ENCODE assay signal across 8 cellular contexts in the genomic region with DNA sequence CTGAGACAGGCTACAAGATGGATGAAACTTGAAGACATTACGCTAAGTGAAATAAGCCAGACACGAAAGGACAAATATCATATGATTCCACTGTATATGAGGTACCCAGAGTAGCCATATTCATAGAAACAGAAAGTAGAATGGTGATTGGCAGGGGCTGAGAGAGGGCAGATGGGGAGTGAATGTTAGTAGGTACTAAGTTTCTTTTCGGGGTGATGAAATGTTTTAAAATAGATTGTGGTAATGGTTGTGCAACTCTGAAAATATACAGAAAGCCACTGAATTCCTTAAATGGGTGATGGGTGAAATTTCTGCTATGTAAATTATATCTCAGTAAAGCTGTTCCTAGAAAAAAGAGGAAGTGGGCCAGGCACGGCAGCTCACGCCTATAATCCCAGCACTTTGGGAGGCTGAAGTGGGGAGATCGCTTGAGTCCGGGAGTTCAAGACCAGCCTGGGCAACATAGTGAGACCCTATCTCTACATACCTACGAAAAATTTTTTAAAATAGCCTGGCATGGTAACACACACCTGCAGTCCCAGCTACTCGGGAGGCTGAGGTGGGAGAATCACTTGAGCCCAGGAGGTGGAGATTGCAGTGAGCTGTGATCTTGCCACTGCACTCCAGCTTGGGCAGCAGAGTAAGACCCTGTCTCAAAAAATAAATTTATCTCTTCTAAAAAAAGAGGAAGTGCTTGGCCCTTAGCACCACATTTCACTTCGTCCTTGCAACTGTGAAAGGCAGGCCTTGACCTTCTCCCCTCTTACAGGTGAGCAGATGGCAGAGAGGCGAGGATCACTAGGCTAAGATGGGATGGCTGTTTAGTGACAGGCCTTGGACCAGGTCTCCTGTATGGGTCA. TPM values are rescaled to one million over a fixed set of nuclear protein-coding genes. Genes with fewer than 3 reads are reported as not detected.
DNase-seq lines count a peak whose midpoint lies in the region; ATAC-seq and TF ChIP-seq lines count a peak whose summit lies in the region.

No MANE protein-coding gene starts in this region.

- no peaks in the 10 kb centered on the region for H3K27me3 ChIP-seq in fibroblast of lung (ENCODE audit: control insufficient read depth, insufficient read depth, low read length)
- no peaks in the 10 kb centered on the region for H3K27me3 ChIP-seq in prostate gland (replicated peaks; ENCODE audit: insufficient read depth)
- H3K27me3 ChIP-seq in HAP-1 (ENCODE audit: low read depth): no peaks in the 10 kb centered on the region

- intact Hi-C loops in prostate gland (cut with DNase I): loop anchor here (2.0 to 10.0 kb wide), 2 partner anchors 132 to 484 kb away; partner anchors contain the start of genes GATAD2B and HAX1

- peak; percentile 89 for DNase-seq in AG08396 (ENCODE audit: low spot score)
- DNase-seq in fibroblast of lung (ENCODE audit: low read depth in 2 of 2): peak; percentile 85 to 99
- DNase-seq in prostate gland (ENCODE audit: low spot score): no peak
- DNase-seq in HAP-1 (ENCODE audit: low spot score in 2 of 2): no peak
- DNase-seq in stimulated activated CD4-positive, alpha-beta T cell treated with anti-CD3 and anti-CD28 coated beads, Interleukin-4, amount 100 ng/mL, for 24 hours: no peak

- H3K9ac ChIP-seq in fibroblast of lung (ENCODE audit: insufficient read depth, low read length): peak overlapping the region; percentile 65

- peak; percentile 76 for ATAC-seq in GM18873 (IDR thresholded peaks at IDR 0.05; ENCODE audit: low FRiP score, unreplicated experiment)
- ATAC-seq in HG03066 (IDR thresholded peaks at IDR 0.05; ENCODE audit: low read depth, unreplicated experiment): peak; percentile 89
- ATAC-seq in SK-N-SH treated with all-trans-retinoic acid at 6 μM for 48 hours: 0 out of 3 replicates have a peak, but pooled peaks have one; percentile 15

- 80% methylated on average over 11 of the region's 11 CpGs for WGBS in prostate gland

- no peaks in the 10 kb centered on the region for H3K79me2 ChIP-seq in fibroblast of lung (ENCODE audit: control insufficient read depth, insufficient read depth, low read length)

- H3K4me3 ChIP-seq in fibroblast of lung (replicated peaks in 1 of 4; ENCODE audit: control extremely low read depth in 1 of 4, insufficient read depth in 1 of 4, low read depth in 3 of 4, low read length in 4 of 4): peak overlapping the region; percentile 24 to 56 (median 43)
- H3K4me3 ChIP-seq in prostate gland: no peak overlapping the region
- H3K4me3 ChIP-seq in HAP-1: no peak overlapping the region

- no peak for TF ChIP-seq POLR2A in prostate gland (IDR thresholded peaks at IDR 0.05)

- no peaks in the 10 kb centered on the region for H4K20me1 ChIP-seq in fibroblast of lung (ENCODE audit: control insufficient read depth, extremely low read depth, insufficient read depth, low read length)

- H3K9me3 ChIP-seq in fibroblast of lung (ENCODE audit: control insufficient read depth, insufficient read depth, low read depth, low read length): no peaks in the 10 kb centered on the region
- no peaks in the 10 kb centered on the region for H3K9me3 ChIP-seq in prostate gland
- H3K9me3 ChIP-seq in HAP-1: no peaks in the 10 kb centered on the region

- H3K4me1 ChIP-seq in fibroblast of lung (ENCODE audit: control insufficient read depth, extremely low read depth, insufficient read depth, low read length) (peaks cover 18% of the 10 kb centered on the region), prostate gland (replicated peaks) (no peaks in the 10 kb centered on the region), HAP-1 (no peaks in the 10 kb centered on the region; the same call in 1 of the 2 replicates)

- H2AFZ ChIP-seq in fibroblast of lung (ENCODE audit: low read length): peak overlapping the region; percentile 75

- no peak for TF ChIP-seq CTCF in fibroblast of lung (conservative IDR thresholded peaks at IDR 0.05 in 1 of 2, IDR thresholded peaks at IDR 0.05 in 1 of 2; ENCODE audit: low read depth in 1 of 2, low read length in 2 of 2)
- TF ChIP-seq CTCF in prostate gland (IDR thresholded peaks at IDR 0.05): no peak

- peak overlapping the region; percentile 66 for H3K4me2 ChIP-seq in fibroblast of lung (ENCODE audit: extremely low read depth, insufficient read depth, low read length)

- H3K36me3 ChIP-seq in fibroblast of lung (ENCODE audit: control insufficient read depth, insufficient read depth, low read length) (no peaks in the 10 kb centered on the region), prostate gland (no peaks in the 10 kb centered on the region), HAP-1 (replicated peaks) (no peaks in the 10 kb centered on the region)

- peak overlapping the region; percentile 98 for H3K27ac ChIP-seq in fibroblast of lung (ENCODE audit: insufficient read depth, low read length)
- H3K27ac ChIP-seq in prostate gland: peak overlapping the region; percentile 82

- in situ Hi-C loops in HAP-1 (cut with MboI; ENCODE audit: low sequenced_read_pairs): loop anchor here (25.0 kb wide), 1 partner anchor 196 kb away; the partner anchor contains the start of genes JTB, RAB13 and RPS27

TF ChIP-seq in SK-N-SH treated with all-trans-retinoic acid at 6 μM for 48 hours, 23 proteins besides CTCF, POLR2A, EP300 and RAD21:
- no peak for TF ChIP-seq PPARA (CRISPR knock-in tag; IDR thresholded peaks at IDR 0.05; ENCODE audit: borderline replicate concordance)
- TF ChIP-seq ZFP30 (CRISPR knock-in tag; IDR thresholded peaks at IDR 0.05): no peak
- TF ChIP-seq OSR1 (CRISPR knock-in tag; IDR thresholded peaks at IDR 0.05): no peak
- no peak for TF ChIP-seq ZC3H10 (CRISPR knock-in tag; IDR thresholded peaks at IDR 0.05)
- TF ChIP-seq ISL1 (CRISPR knock-in tag; IDR thresholded peaks at IDR 0.05): no peak
- TF ChIP-seq ZNF8 (CRISPR knock-in tag; IDR thresholded peaks at IDR 0.05): no peak
- no peak for TF ChIP-seq ZFP3 (CRISPR knock-in tag; IDR thresholded peaks at IDR 0.05)
- no peak for TF ChIP-seq ZNF565 (CRISPR knock-in tag; conservative IDR thresholded peaks at IDR 0.05; ENCODE audit: low read depth)
TF ChIP-seq in SK-N-SH treated with all-trans-retinoic acid at 6 μM for 48 hours: peak in this region for 0.

RNA-seq across cellular contexts. Expression of gene SLC27A3, which starts 16.0 kb away (rescaled TPM):
- total RNA-seq in fibroblast of lung (30.6 and 34.4 TPM in 2 replicates), prostate gland (10 to 100 TPM; 27.4 to 30.9 TPM)
- 9.3 and 9.7 TPM in 2 replicates for polyA plus RNA-seq in fibroblast of lung
- polyA plus RNA-seq in fibroblast of lung (2012): 12.7 and 14.3 TPM in 2 replicates
- 30.8 and 77.7 TPM in 2 replicates for polyA minus RNA-seq in fibroblast of lung (ENCODE audit: low replicate concordance)

Comparison
In these comparisons a context has a peak if more than half of its experiments do, and no peak if none do; other contexts are left out.
1. DNase-seq: peak in AG08396 (single experiment) and fibroblast of lung (2 of 2); none in prostate gland (single experiment), HAP-1 (0 of 2) and stimulated activated CD4-positive, alpha-beta T cell treated with anti-CD3 and anti-CD28 coated beads, Interleukin-4, amount 100 ng/mL, for 24 hours (single experiment).
2. ATAC-seq: peak in every context shown above with its lines; median percentile 89 in HG03066; 76 in GM18873; 15 in SK-N-SH treated with all-trans-retinoic acid at 6 μM for 48 hours.
3. H3K4me3 ChIP-seq: peak in fibroblast of lung (4 of 4); none in prostate gland (0 of 2) and HAP-1 (single experiment).